Comparison of ENCODE assay signal across 11 cellular contexts in genomic region chr4:7973545-7973981, GRCh38. TPM values are rescaled to one million over a fixed set of nuclear protein-coding genes. Genes with fewer than 3 reads are reported as not detected.
DNase-seq lines count a peak whose midpoint lies in the region; ATAC-seq and TF ChIP-seq lines count a peak whose summit lies in the region.
"Had no signal": no experiment of that assay in that cellular context is flagged by ENCODE, and none has a peak within 500 bp of the region (broad histone marks: within the 10 kb centered on the region; RNA-seq: fewer than 3 reads in every experiment).

No MANE protein-coding gene starts in this region.

- H3K4me3 ChIP-seq in foreskin fibroblast (ENCODE audit: low read depth in 1 of 2, low read length in 2 of 2) = no peak overlapping the region

- peak overlapping the region; percentile 5 for H3K27ac ChIP-seq in temporal lobe (ENCODE audit: low read depth, low read length)

- no peak for TF ChIP-seq CTCF in foreskin fibroblast (IDR thresholded peaks at IDR 0.05; ENCODE audit: low read depth, low read length)

- no peak overlapping the region for H3K4me3 Mint-ChIP-seq in activated naive CD4-positive, alpha-beta T cell treated with anti-CD3 and anti-CD28 coated beads for 36 hours
- H3K4me3 Mint-ChIP-seq in activated T-helper 2 cell treated with anti-CD3 and anti-CD28 coated beads, Interferon-gamma antibody, Interleukin-2, Interleukin-4, amounts not matched to agents 10 μg/mL and 5 μg/mL and 100 μg/mL, durations not matched to agents 14 hours and 24 hours and 36 hours (ENCODE audit: low read depth) = peak overlapping the region; percentile 98
- H3K4me3 Mint-ChIP-seq: B cell had no signal

- H3K9me3 Mint-ChIP-seq in activated naive CD4-positive, alpha-beta T cell treated with anti-CD3 and anti-CD28 coated beads for 36 hours = no peaks in the 10 kb centered on the region
- no peaks in the 10 kb centered on the region for H3K9me3 Mint-ChIP-seq in activated T-helper 2 cell treated with anti-CD3 and anti-CD28 coated beads, Interferon-gamma antibody, Interleukin-2, Interleukin-4, amounts not matched to agents 10 μg/mL and 5 μg/mL and 100 μg/mL, durations not matched to agents 14 hours and 24 hours and 36 hours

- ATAC-seq in GM19455 (IDR thresholded peaks at IDR 0.05; ENCODE audit: unreplicated experiment) (no peak), HG03135 (IDR thresholded peaks at IDR 0.05; ENCODE audit: unreplicated experiment) (no peak)

- peaks cover 43% of the 10 kb centered on the region for H3K4me1 Mint-ChIP-seq in activated naive CD4-positive, alpha-beta T cell treated with anti-CD3 and anti-CD28 coated beads for 36 hours (ENCODE audit: low read depth)
- peaks cover 47% of the 10 kb centered on the region for H3K4me1 Mint-ChIP-seq in activated T-helper 2 cell treated with anti-CD3 and anti-CD28 coated beads, Interferon-gamma antibody, Interleukin-2, Interleukin-4, amounts not matched to agents 10 μg/mL and 5 μg/mL and 100 μg/mL, durations not matched to agents 14 hours and 24 hours and 36 hours (ENCODE audit: low read depth)

- intact Hi-C loops in activated naive CD4-positive, alpha-beta T cell treated with anti-CD3 and anti-CD28 coated beads for 36 hours (cut with micrococcal nuclease) = no loop called here
- intact Hi-C loops in activated T-helper 2 cell treated with anti-CD3 and anti-CD28 coated beads, Interferon-gamma antibody, Interleukin-2, Interleukin-4, amounts not matched to agents 10 μg/mL and 5 μg/mL and 100 μg/mL, durations not matched to agents 14 hours and 24 hours and 36 hours (cut with micrococcal nuclease) = loop anchor here (2.0 kb wide), 1 partner anchor 13 kb away; no protein-coding TSS in a partner anchor

- CTCF ChIA-PET in activated naive CD4-positive, alpha-beta T cell treated with anti-CD3 and anti-CD28 coated beads for 36 hours (lab: Charles Lee) = interaction anchor here (1.8 kb wide), 1 partner anchor 13 kb away, joined by 6 read pairs; no protein-coding TSS in a partner anchor

- peak; percentile 34 for DNase-seq in activated naive CD4-positive, alpha-beta T cell treated with anti-CD3 and anti-CD28 coated beads for 36 hours
- no peak for DNase-seq in activated naive CD4-positive, alpha-beta T cell treated with Interleukin-2 at 50 U/mL for 16 hours
- DNase-seq in activated T-helper 2 cell treated with anti-CD3 and anti-CD28 coated beads, Interferon-gamma antibody, Interleukin-2, Interleukin-4, amounts not matched to agents 10 μg/mL and 5 μg/mL and 100 μg/mL, durations not matched to agents 14 hours and 24 hours and 36 hours (ENCODE audit: low spot score) = no peak
- DNase-seq in foreskin fibroblast (peak; percentile 40 to 56), NCI-H146 treated with DMSO at 0.1 percent for 48 hours (lab: John Stamatoyannopoulos, UW; ENCODE audit: unreplicated experiment) (no peak)
- DNase-seq: NCI-H187, SHP77 had no signal

- H3K27ac Mint-ChIP-seq in activated naive CD4-positive, alpha-beta T cell treated with anti-CD3 and anti-CD28 coated beads for 36 hours = peak overlapping the region; percentile 39
- H3K27ac Mint-ChIP-seq in activated T-helper 2 cell treated with anti-CD3 and anti-CD28 coated beads, Interferon-gamma antibody, Interleukin-2, Interleukin-4, amounts not matched to agents 10 μg/mL and 5 μg/mL and 100 μg/mL, durations not matched to agents 14 hours and 24 hours and 36 hours = peak overlapping the region; percentile 99
- H3K27ac Mint-ChIP-seq: B cell had no signal

- H3K36me3 Mint-ChIP-seq in activated naive CD4-positive, alpha-beta T cell treated with anti-CD3 and anti-CD28 coated beads for 36 hours (ENCODE audit: low read depth) = peaks cover 11% of the 10 kb centered on the region
- peaks cover 54% of the 10 kb centered on the region for H3K36me3 Mint-ChIP-seq in activated T-helper 2 cell treated with anti-CD3 and anti-CD28 coated beads, Interferon-gamma antibody, Interleukin-2, Interleukin-4, amounts not matched to agents 10 μg/mL and 5 μg/mL and 100 μg/mL, durations not matched to agents 14 hours and 24 hours and 36 hours (ENCODE audit: low read depth)

- H3K27me3 Mint-ChIP-seq in activated naive CD4-positive, alpha-beta T cell treated with anti-CD3 and anti-CD28 coated beads for 36 hours (ENCODE audit: low read depth) = no peaks in the 10 kb centered on the region
- H3K27me3 Mint-ChIP-seq in activated T-helper 2 cell treated with anti-CD3 and anti-CD28 coated beads, Interferon-gamma antibody, Interleukin-2, Interleukin-4, amounts not matched to agents 10 μg/mL and 5 μg/mL and 100 μg/mL, durations not matched to agents 14 hours and 24 hours and 36 hours (ENCODE audit: low read depth) = no peaks in the 10 kb centered on the region

RNA-seq across cellular contexts. Expression of gene AFAP1, which starts 33.9 kb away (rescaled TPM):
- total RNA-seq in activated naive CD4-positive, alpha-beta T cell treated with anti-CD3 and anti-CD28 coated beads for 36 hours = 10 to 100 TPM; 26.7 to 28.8 TPM
- 53.7 and 57.6 TPM in 2 replicates for total RNA-seq in activated T-helper 2 cell treated with anti-CD3 and anti-CD28 coated beads, Interferon-gamma antibody, Interleukin-2, Interleukin-4, amounts not matched to agents 10 μg/mL and 5 μg/mL and 100 μg/mL, durations not matched to agents 14 hours and 24 hours and 36 hours
- 52.6 TPM for total RNA-seq in temporal lobe

Comparison
In these comparisons a context has a peak if more than half of its experiments do, and no peak if none do; other contexts are left out.
1. DNase-seq: peak in activated naive CD4-positive, alpha-beta T cell treated with anti-CD3 and anti-CD28 coated beads for 36 hours (single experiment) and foreskin fibroblast (2 of 2); none in activated naive CD4-positive, alpha-beta T cell treated with Interleukin-2 at 50 U/mL for 16 hours (single experiment), activated T-helper 2 cell treated with anti-CD3 and anti-CD28 coated beads, Interferon-gamma antibody, Interleukin-2, Interleukin-4, amounts not matched to agents 10 μg/mL and 5 μg/mL and 100 μg/mL, durations not matched to agents 14 hours and 24 hours and 36 hours (single experiment) and NCI-H146 treated with DMSO at 0.1 percent for 48 hours (single experiment).